Comparison of ENCODE assay signal across 18 cellular contexts in genomic region chr10:23399701-23400144, GRCh38. TPM values are rescaled to one million over a fixed set of nuclear protein-coding genes. Genes with fewer than 3 reads are reported as not detected.
DNase-seq lines count a peak whose midpoint lies in the region; ATAC-seq and TF ChIP-seq lines count a peak whose summit lies in the region.
"Had no signal": no experiment of that assay in that cellular context is flagged by ENCODE, and none has a peak within 500 bp of the region (broad histone marks: within the 10 kb centered on the region; RNA-seq: fewer than 3 reads in every experiment).

No MANE protein-coding gene starts in this region.

- H3K36me3 ChIP-seq in osteoblast (ENCODE audit: insufficient read depth, low read length), result no peaks in the 10 kb centered on the region
- H3K36me3 ChIP-seq: BLaER1 treated with 17β-estradiol and CSF1 and Interleukin-3, amounts not matched to agents 10 nM and 100 nM had no signal

- H3K27ac ChIP-seq in osteoblast (ENCODE audit: low read depth, low read length), result peak overlapping the region; percentile 60
- H3K27ac ChIP-seq: SK-N-MC had no signal

- H3K4me2 ChIP-seq in osteoblast (ENCODE audit: insufficient read depth, low read length), result peak overlapping the region; percentile 51

- no peak for ATAC-seq in HG02571 (IDR thresholded peaks at IDR 0.05; ENCODE audit: unreplicated experiment)
- ATAC-seq in HG03378 (IDR thresholded peaks at IDR 0.05; ENCODE audit: unreplicated experiment), result no peak
- no peak for ATAC-seq in GM21515 (IDR thresholded peaks at IDR 0.05; ENCODE audit: unreplicated experiment)
- ATAC-seq: natural killer cell treated with Interleukin-12 subunit alpha and Interleukin-12 subunit beta and Interleukin-15 and Interleukin-18, amount 100 ng/mL, for 72 hours had no signal

- H4K20me1 ChIP-seq in osteoblast (ENCODE audit: insufficient read depth, low read length), result no peaks in the 10 kb centered on the region
- H4K20me1 ChIP-seq: BLaER1 treated with 17β-estradiol and CSF1 and Interleukin-3, amounts not matched to agents 10 nM and 100 nM had no signal

- peaks cover 6% of the 10 kb centered on the region for H3K4me1 ChIP-seq in osteoblast (ENCODE audit: insufficient read depth, low read length)

- H2AFZ ChIP-seq in osteoblast (ENCODE audit: low read length), result peak overlapping the region; percentile 35

- H3K27me3 ChIP-seq in osteoblast (ENCODE audit: insufficient read depth, low read length), result no peaks in the 10 kb centered on the region
- H3K27me3 ChIP-seq: BLaER1 treated with 17β-estradiol and CSF1 and Interleukin-3, amounts not matched to agents 10 nM and 100 nM had no signal

- DNase-seq in DMS53 (lab: John Stamatoyannopoulos, UW), result peak; percentile 71
- DNase-seq in RKO (ENCODE audit: low spot score), result peak; percentile 55
- DNase-seq in foreskin fibroblast, result peak; percentile 18 to 34
- DNase-seq in osteoblast (ENCODE audit: insufficient read length, low spot score, missing footprints), result peak; percentile 75
- DNase-seq in globus pallidus (ENCODE audit: low spot score), result no peak
- DNase-seq: activated CD4-positive, alpha-beta T cell treated with anti-CD3 and anti-CD28 coated beads for 1 hour; activated effector memory CD4-positive, alpha-beta T cell treated with Interleukin-2 at 50 U/mL for 16 hours; hippocampal formation; NCI-H524; stimulated activated CD4-positive, alpha-beta T cell treated with anti-CD3 and anti-CD28 coated beads, Interleukin-4, amount 100 ng/mL, for 4 hours had no signal

- H3K4me3 ChIP-seq in foreskin fibroblast (ENCODE audit: low read depth in 1 of 2, low read length in 2 of 2), result no peak overlapping the region
- H3K4me3 ChIP-seq in osteoblast (ENCODE audit: insufficient read depth, low read length), result peak overlapping the region; percentile 33
- H3K4me3 ChIP-seq: BLaER1 treated with 17β-estradiol and CSF1 and Interleukin-3, amounts not matched to agents 10 nM and 100 nM; SK-N-MC had no signal

- no peaks in the 10 kb centered on the region for H3K9me3 ChIP-seq in osteoblast (ENCODE audit: low read depth, low read length)

- no peaks in the 10 kb centered on the region for H3K79me2 ChIP-seq in osteoblast (ENCODE audit: insufficient read depth, low read length)

- TF ChIP-seq CTCF in foreskin fibroblast (IDR thresholded peaks at IDR 0.05; ENCODE audit: low read depth, low read length) (no peak), osteoblast (IDR thresholded peaks at IDR 0.05; ENCODE audit: extremely low read depth, low read depth, low read length) (no peak)

RNA-seq across cellular contexts. Expression of gene OTUD1, which starts 39.2 kb away (rescaled TPM):
- 9.8 and 11.5 TPM in 2 replicates for total RNA-seq in osteoblast

RNA-seq across cellular contexts. Expression of gene C10orf67, which starts 55.1 kb away (rescaled TPM):
- total RNA-seq in osteoblast, result not detected in 2 replicates
- total RNA-seq: dermis microvascular lymphatic vessel endothelial cell; natural killer cell treated with Interleukin-12 subunit alpha and Interleukin-12 subunit beta and Interleukin-15 and Interleukin-18, amount 100 ng/mL, for 72 hours; subcutaneous adipose tissue had no signal
